ENCODE assay signal across 17 cellular contexts in genomic region chr17:1774390-1775176, GRCh38. TPM values are rescaled to one million over a fixed set of nuclear protein-coding genes. Genes with fewer than 3 reads are reported as not detected.
DNase-seq lines count a peak whose midpoint lies in the region; ATAC-seq and TF ChIP-seq lines count a peak whose summit lies in the region.
"Had no signal": no experiment of that assay in that cellular context is flagged by ENCODE, and none has a peak within 500 bp of the region (broad histone marks: within the 10 kb centered on the region; RNA-seq: fewer than 3 reads in every experiment).

No MANE protein-coding gene starts in this region.

- no peak overlapping the region for H4K8ac ChIP-seq in H9 (replicated peaks; ENCODE audit: insufficient read length, low read depth, low read length)

- no peaks in the 10 kb centered on the region for H4K20me1 ChIP-seq in BLaER1 treated with 17β-estradiol and CSF1 and Interleukin-3, amounts not matched to agents 10 nM and 100 nM
- no peaks in the 10 kb centered on the region for H4K20me1 ChIP-seq in H9 (ENCODE audit: control insufficient read depth, insufficient read depth, insufficient read length)

- H2BK15ac ChIP-seq in H9 (ENCODE audit: low read depth, low read length) = no peak overlapping the region

- H3K27ac Mint-ChIP-seq in H9 = peak overlapping the region in 2 of 3 experiments; percentile 10 to 64; a peak in 4 of 7 replicates
- H3K27ac Mint-ChIP-seq in activated T-helper 17 cell treated with anti-CD3 and anti-CD28 coated beads, Interleukin-2, amount 50 U/mL, for 72 hours = no peak overlapping the region
- H3K27ac Mint-ChIP-seq: activated CD4-positive, alpha-beta T cell treated with anti-CD3 and anti-CD28 coated beads for 36 hours had no signal

- peak overlapping the region in 1 of 11 experiments; percentile 12; a peak in 1 of 22 replicates for H3K9ac ChIP-seq in BLaER1 treated with 17β-estradiol and CSF1 and Interleukin-3, amounts not matched to agents 10 nM and 100 nM
- H3K9ac ChIP-seq in H9 (ENCODE audit: extremely low read depth, insufficient read length, low read length) = no peak overlapping the region

- H3K4ac ChIP-seq in H9 (ENCODE audit: low read depth, low read length) = no peak overlapping the region

- H2BK12ac ChIP-seq in H9 (ENCODE audit: insufficient read length, low read depth, low read length) = no peak overlapping the region

- H3K4me3 Mint-ChIP-seq in H9 = no peak overlapping the region
- H3K4me3 Mint-ChIP-seq in activated T-helper 17 cell treated with anti-CD3 and anti-CD28 coated beads, Interleukin-2, amount 50 U/mL, for 72 hours = no peak overlapping the region
- H3K4me3 Mint-ChIP-seq: activated CD4-positive, alpha-beta T cell treated with anti-CD3 and anti-CD28 coated beads for 36 hours; immature natural killer cell had no signal

- no peak for ATAC-seq in activated T-helper 17 cell treated with anti-CD3 and anti-CD28 coated beads, Interleukin-2, amount 50 U/mL, for 72 hours (replicated peaks)
- ATAC-seq: activated CD4-positive, alpha-beta T cell treated with anti-CD3 and anti-CD28 coated beads for 36 hours had no signal

- H2AFZ ChIP-seq in H9 (ENCODE audit: low read length) = no peak overlapping the region

- H3K4me3 ChIP-seq in BLaER1 treated with 17β-estradiol and CSF1 and Interleukin-3, amounts not matched to agents 10 nM and 100 nM = no peak overlapping the region
- H3K4me3 ChIP-seq in esophagus muscularis mucosa (no peak overlapping the region), spleen (no peak overlapping the region)
- H3K4me3 ChIP-seq: skin epidermis had no signal

- no peak overlapping the region for H3T11ph ChIP-seq in H9 (ENCODE audit: low read length)

- no peak overlapping the region for H3K23ac ChIP-seq in H9 (ENCODE audit: insufficient read length, low read depth, low read length)

- TF ChIP-seq POLR2A in esophagus muscularis mucosa (IDR thresholded peaks at IDR 0.05; ENCODE audit: low read depth) (no peak), spleen (IDR thresholded peaks at IDR 0.05) (no peak)

- no peak for TF ChIP-seq CTCF in H9 (conservative IDR thresholded peaks at IDR 0.05)
- TF ChIP-seq CTCF in esophagus muscularis mucosa (IDR thresholded peaks at IDR 0.05) = no peak
- TF ChIP-seq CTCF in spleen (IDR thresholded peaks at IDR 0.05 in 8 of 11, conservative IDR thresholded peaks at IDR 0.05 in 3 of 11) = no peak

- H3K27ac ChIP-seq in BLaER1 treated with 17β-estradiol and CSF1 and Interleukin-3, amounts not matched to agents 10 nM and 100 nM = peak overlapping the region in 8 of 11 experiments; percentile 5 to 51 (median 30); a peak in 11 of 22 replicates
- H3K27ac ChIP-seq in H9 (ENCODE audit: insufficient read length, low read depth, low read length) (no peak overlapping the region), esophagus muscularis mucosa (replicated peaks in 1 of 4) (peak overlapping the region; percentile 52 to 63 (median 62)), spleen (peak overlapping the region in 5 of 8 donors; percentile 44 to 93 (median 72))

- H3K4me2 ChIP-seq in BLaER1 treated with 17β-estradiol and CSF1 and Interleukin-3, amounts not matched to agents 10 nM and 100 nM = peak overlapping the region; percentile 24 to 89 (median 50); a peak in 18 of 22 replicates
- H3K4me2 ChIP-seq in H9 (ENCODE audit: insufficient read depth, insufficient read length, low read length) = no peak overlapping the region

- H3K23me2 ChIP-seq in H9 (ENCODE audit: insufficient read length, low read depth, low read length, poor library complexity, severe bottlenecking) = no peaks in the 10 kb centered on the region

- no peak overlapping the region for H2BK20ac ChIP-seq in H9 (ENCODE audit: low read depth, low read length, poor library complexity, severe bottlenecking)

- no peak overlapping the region for H2AK5ac ChIP-seq in H9 (ENCODE audit: insufficient read length, low read length)

- H4K5ac ChIP-seq in H9 (ENCODE audit: insufficient read length, low read depth, low read length) = no peak overlapping the region

- no peak for TF ChIP-seq EP300 in esophagus muscularis mucosa (IDR thresholded peaks at IDR 0.05)

- H3K4me1 Mint-ChIP-seq in H9 = peaks cover 7% of the 10 kb centered on the region in 2 experiments
- H3K4me1 Mint-ChIP-seq in activated T-helper 17 cell treated with anti-CD3 and anti-CD28 coated beads, Interleukin-2, amount 50 U/mL, for 72 hours = no peaks in the 10 kb centered on the region

- no peak overlapping the region for H2BK120ac ChIP-seq in H9 (ENCODE audit: low read depth, low read length, poor library complexity, severe bottlenecking)

- no peak overlapping the region for H4K91ac ChIP-seq in H9 (ENCODE audit: insufficient read length, low read depth, low read length)

- no peaks in the 10 kb centered on the region for H3K79me2 ChIP-seq in H9 (ENCODE audit: insufficient read depth, low read length)

- H3K56ac ChIP-seq in H9 (ENCODE audit: insufficient read length, low read depth, low read length) = no peak overlapping the region

- no peaks in the 10 kb centered on the region for H3K27me3 ChIP-seq in BLaER1 treated with 17β-estradiol and CSF1 and Interleukin-3, amounts not matched to agents 10 nM and 100 nM
- H3K27me3 ChIP-seq in H9 (ENCODE audit: insufficient read depth, low read length) = no peaks in the 10 kb centered on the region
- peaks cover 0 to 4% (median 0%) of the 10 kb centered on the region in 4 donors for H3K27me3 ChIP-seq in esophagus muscularis mucosa
- H3K27me3 ChIP-seq in spleen (replicated peaks in 1 of 7) = no peaks in the 10 kb centered on the region

- H3K9me3 ChIP-seq in BLaER1 treated with 17β-estradiol and CSF1 and Interleukin-3, amounts not matched to agents 10 nM and 100 nM (replicated peaks in 1 of 11) = 0 out of 22 replicates have a peak, but pooled peaks cover 0 to 5% (median 0%) of the 10 kb centered on the region in 11 experiments
- H3K9me3 ChIP-seq in H9 (ENCODE audit: control insufficient read depth, low read depth, low read length) (no peaks in the 10 kb centered on the region), esophagus muscularis mucosa (no peaks in the 10 kb centered on the region), spleen (no peaks in the 10 kb centered on the region)

- no peak for DNase-seq in H9
- DNase-seq in esophagus muscularis mucosa (ENCODE audit: extremely low spot score) = no peak
- DNase-seq in spleen = no peak
- no peak for DNase-seq in cerebellum (ENCODE audit: low spot score)
- no peak for DNase-seq in T1000 (lab: John Stamatoyannopoulos, UW)
- no peak for DNase-seq in CD1c-positive myeloid dendritic cell (ENCODE audit: extremely low spot score)
- DNase-seq: activated CD4-positive, alpha-beta T cell treated with anti-CD3 and anti-CD28 coated beads for 36 hours; AML-193; cerebellar nuclear complex; immature natural killer cell; Karpas-422; mesenchymal stem cell; NCI-H1417 treated with DMSO at 0.1 percent for 48 hours; stimulated activated naive CD4-positive, alpha-beta T cell had no signal

- WGBS in H9 (ENCODE audit: extremely low coverage, insufficient read length, low lambda C conversion rate) = no CpG with 5 or more reads among the region's 21 CpGs
- 89% methylated on average over 21 of the region's 21 CpGs for WGBS in esophagus muscularis mucosa
- WGBS in spleen, 5 donors = 92 to 96% (median 93%) methylated on average over 21 of the region's 21 CpGs

- intact Hi-C loops in esophagus muscularis mucosa (cut with DNase I) (no loop called here), spleen (cut with DNase I; ENCODE audit: low total_unique reads) (no loop called here)

- H3K14ac ChIP-seq in H9 (ENCODE audit: insufficient read depth, low read length) = no peak overlapping the region

- no peaks in the 10 kb centered on the region; the same call in 1 of the 2 replicates for H3K27me3 Mint-ChIP-seq in H9 (ENCODE audit: low read depth)
- no peaks in the 10 kb centered on the region for H3K27me3 Mint-ChIP-seq in activated T-helper 17 cell treated with anti-CD3 and anti-CD28 coated beads, Interleukin-2, amount 50 U/mL, for 72 hours
- H3K27me3 Mint-ChIP-seq: activated CD4-positive, alpha-beta T cell treated with anti-CD3 and anti-CD28 coated beads for 36 hours had no signal

- H2BK5ac ChIP-seq in H9 (ENCODE audit: insufficient read length, low read length) = no peak overlapping the region

- no peak overlapping the region for H3K18ac ChIP-seq in H9 (ENCODE audit: insufficient read length, low read depth, low read length)

- H3K4me1 ChIP-seq in BLaER1 treated with 17β-estradiol and CSF1 and Interleukin-3, amounts not matched to agents 10 nM and 100 nM = peaks cover 55 to 75% (median 63%) of the 10 kb centered on the region in 10 experiments
- H3K4me1 ChIP-seq in H9 (ENCODE audit: insufficient read depth, low read length) = no peaks in the 10 kb centered on the region
- peaks cover 4 to 28% (median 19%) of the 10 kb centered on the region in 4 donors for H3K4me1 ChIP-seq in esophagus muscularis mucosa
- H3K4me1 ChIP-seq in spleen = peaks cover 9 to 52% (median 22%) of the 10 kb centered on the region in 6 donors

- no peaks in the 10 kb centered on the region for H3K79me1 ChIP-seq in H9 (ENCODE audit: insufficient read depth, low read depth, low read length, poor library complexity, severe bottlenecking)

- H3K9me3 Mint-ChIP-seq in H9 = no peaks in the 10 kb centered on the region
- H3K9me3 Mint-ChIP-seq in activated T-helper 17 cell treated with anti-CD3 and anti-CD28 coated beads, Interleukin-2, amount 50 U/mL, for 72 hours = no peaks in the 10 kb centered on the region
- H3K9me3 Mint-ChIP-seq: immature natural killer cell had no signal

- peaks cover 9 to 46% (median 42%) of the 10 kb centered on the region in 3 experiments for H3K36me3 Mint-ChIP-seq in H9 (ENCODE audit: insufficient read depth in 1 of 3, low read depth in 3 of 3)
- H3K36me3 Mint-ChIP-seq in activated T-helper 17 cell treated with anti-CD3 and anti-CD28 coated beads, Interleukin-2, amount 50 U/mL, for 72 hours (ENCODE audit: low read depth) = peaks cover 21% of the 10 kb centered on the region

- peaks cover 35 to 66% (median 40%) of the 10 kb centered on the region in 11 experiments for H3K36me3 ChIP-seq in BLaER1 treated with 17β-estradiol and CSF1 and Interleukin-3, amounts not matched to agents 10 nM and 100 nM
- H3K36me3 ChIP-seq in esophagus muscularis mucosa = peaks cover 7 to 50% (median 41%) of the 10 kb centered on the region in 4 donors
- peaks cover 0 to 83% (median 21%) of the 10 kb centered on the region in 6 donors for H3K36me3 ChIP-seq in spleen

RNA-seq across cellular contexts. Expression of gene SERPINF1, which starts 12.7 kb away (rescaled TPM):
- total RNA-seq in H9 (2021) (19.6 and 22.5 TPM in 2 replicates), esophagus muscularis mucosa (100 to 1,000 TPM; 177 to 464 (median 330) TPM), spleen (100 to 1,000 TPM in 5 of 7 donors, 10 to 100 TPM in 2; 79.8 to 361 (median 192) TPM), cerebellum (12.2 TPM)
- 100 to 1,000 TPM in 1 of 3 donors, 10 to 100 TPM in 2; 53.5 to 132 (median 99.5) TPM for polyA plus RNA-seq in spleen
- not detected for total RNA-seq in activated T-helper 17 cell treated with anti-CD3 and anti-CD28 coated beads, Interleukin-2, amount 50 U/mL, for 72 hours

RNA-seq across cellular contexts. Expression of gene SERPINF2, which starts 31.9 kb away (rescaled TPM):
- total RNA-seq in H9 (2021) = 0.50 and 0.68 TPM in 2 replicates
- total RNA-seq in esophagus muscularis mucosa = 1 to 10 TPM; 2.4 to 7.5 (median 3.4) TPM
- total RNA-seq in spleen = 1 to 10 TPM; 1.6 to 7.9 (median 5.0) TPM
- polyA plus RNA-seq in spleen = 1 to 10 TPM; 3.5 to 7.0 (median 4.9) TPM
- total RNA-seq in cerebellum = 0.18 TPM
- total RNA-seq in activated T-helper 17 cell treated with anti-CD3 and anti-CD28 coated beads, Interleukin-2, amount 50 U/mL, for 72 hours = under 1 TPM; 0.45 to 0.85 TPM

RNA-seq across cellular contexts. Expression of gene WDR81, which starts 50.1 kb away (rescaled TPM):
- total RNA-seq in H9 (2021) (20.2 and 22.5 TPM in 2 replicates), esophagus muscularis mucosa (10 to 100 TPM; 25.7 to 40.8 (median 32.1) TPM), spleen (10 to 100 TPM; 38.2 to 74.7 (median 54.7) TPM), cerebellum (8.3 TPM)
- polyA plus RNA-seq in spleen = 10 to 100 TPM; 16.2 to 41.3 (median 29.3) TPM
- total RNA-seq in activated T-helper 17 cell treated with anti-CD3 and anti-CD28 coated beads, Interleukin-2, amount 50 U/mL, for 72 hours = 10 to 100 TPM; 13.2 to 20.2 TPM

RNA-seq across cellular contexts. Expression of gene SMYD4, which starts 55.1 kb away (rescaled TPM):
- total RNA-seq in H9 (2021) = 28.8 and 29.0 TPM in 2 replicates
- 10 to 100 TPM; 10.3 to 14.8 (median 11.9) TPM for total RNA-seq in esophagus muscularis mucosa
- total RNA-seq in spleen = 10 to 100 TPM; 17.2 to 28.1 (median 23.8) TPM
- 1 to 10 TPM; 3.8 to 6.1 (median 4.7) TPM for polyA plus RNA-seq in spleen
- total RNA-seq in cerebellum = 12.3 TPM
- total RNA-seq in activated T-helper 17 cell treated with anti-CD3 and anti-CD28 coated beads, Interleukin-2, amount 50 U/mL, for 72 hours = 10 to 100 TPM; 19.7 to 20.2 TPM

RNA-seq across cellular contexts. Expression of gene RPA1, which starts 55.2 kb away (rescaled TPM):
- 215 and 220 TPM in 2 replicates for total RNA-seq in H9 (2021)
- 10 to 100 TPM; 22.9 to 30.8 (median 29.2) TPM for total RNA-seq in esophagus muscularis mucosa
- total RNA-seq in spleen = 100 to 1,000 TPM in 1 of 7 donors, 10 to 100 TPM in 6; 25.2 to 101 (median 76.1) TPM
- polyA plus RNA-seq in spleen = 10 to 100 TPM; 20.7 to 29.5 (median 24.2) TPM
- total RNA-seq in cerebellum = 15.9 TPM
- total RNA-seq in activated T-helper 17 cell treated with anti-CD3 and anti-CD28 coated beads, Interleukin-2, amount 50 U/mL, for 72 hours = 100 to 1,000 TPM; 121 to 139 TPM

Comparison
In these comparisons a context has a peak if more than half of its experiments do, and no peak if none do; other contexts are left out.
1. RNA of gene SERPINF1, which starts 12.7 kb away (total RNA-seq): 177 to 464 TPM in esophagus muscularis mucosa, 79.8 to 361 TPM in spleen, 19.6 to 22.5 TPM in H9 and 12.2 TPM in cerebellum (single experiment); not detected in activated T-helper 17 cell treated with anti-CD3 and anti-CD28 coated beads, Interleukin-2, amount 50 U/mL, for 72 hours; every median in the first group is over 10 times any median in the second.